In genomic region chr3:50649451-50649931, GRCh38 we compare ENCODE assay signal across 1 cellular context.
TF ChIP-seq lines count a peak whose summit lies in the region.

No MANE protein-coding gene starts in this region.

TF ChIP-seq in WTC11, 78 proteins besides CTCF, POLR2A, EP300 and RAD21 (continued from another document):
- TF ChIP-seq MLX (CRISPR knock-in tag; IDR thresholded peaks at IDR 0.05) (no peak), ZNF219 (CRISPR knock-in tag; IDR thresholded peaks at IDR 0.05; ENCODE audit: borderline replicate concordance) (0 out of 2 replicates have a peak, but pooled peaks have one; percentile 50), TEAD4 (CRISPR knock-in tag; IDR thresholded peaks at IDR 0.05) (no peak), RORB (CRISPR knock-in tag; IDR thresholded peaks at IDR 0.05) (no peak), SP1 (CRISPR knock-in tag; conservative IDR thresholded peaks at IDR 0.05) (no peak), ZNF512 (CRISPR knock-in tag; IDR thresholded peaks at IDR 0.05; ENCODE audit: borderline replicate concordance) (no peak), GABPB1 (CRISPR knock-in tag; IDR thresholded peaks at IDR 0.05) (no peak), PRRX2 (CRISPR knock-in tag; IDR thresholded peaks at IDR 0.05) (no peak), USF2 (CRISPR knock-in tag; IDR thresholded peaks at IDR 0.05) (no peak), ZNF317 (CRISPR knock-in tag; IDR thresholded peaks at IDR 0.05; ENCODE audit: borderline replicate concordance, low read depth) (0 out of 2 replicates have a peak, but pooled peaks have one; percentile 34), KAT7 (CRISPR knock-in tag; IDR thresholded peaks at IDR 0.05; ENCODE audit: borderline replicate concordance) (no peak), TCF7 (CRISPR knock-in tag; IDR thresholded peaks at IDR 0.05; ENCODE audit: low read depth) (no peak)
